17 cellular contexts compared by ENCODE assay signal in genomic region chr1:16483146-16483545, GRCh38. TPM values are rescaled to one million over a fixed set of nuclear protein-coding genes. Genes with fewer than 3 reads are reported as not detected.
"Had no signal": no experiment of that assay in that cellular context is flagged by ENCODE, and none has a peak within 500 bp of the region (broad histone marks: within the 10 kb centered on the region; RNA-seq: fewer than 3 reads in every experiment).

No MANE protein-coding gene starts in this region.

RNA-seq across cellular contexts. Expression of gene RNU1-1, which starts 30.9 kb away (rescaled TPM):
- polyA plus RNA-seq: heart right ventricle, lung, mammary epithelial cell had no signal

RNA-seq across cellular contexts. Expression of gene SPATA21, which starts 45.9 kb away (rescaled TPM):
- total RNA-seq: cerebellum, colonic mucosa, dermis microvascular lymphatic vessel endothelial cell, endodermal cell, esophagus mucosa, esophagus squamous epithelium, gastrocnemius medialis, glomerular endothelial cell, heart right ventricle, kidney epithelial cell, left cardiac atrium, left lung, left ventricle myocardium superior, lower leg skin, lung, mammary epithelial cell, mucosa of gallbladder had no signal
- polyA plus RNA-seq: mammary epithelial cell had no signal
